In the genomic region with DNA sequence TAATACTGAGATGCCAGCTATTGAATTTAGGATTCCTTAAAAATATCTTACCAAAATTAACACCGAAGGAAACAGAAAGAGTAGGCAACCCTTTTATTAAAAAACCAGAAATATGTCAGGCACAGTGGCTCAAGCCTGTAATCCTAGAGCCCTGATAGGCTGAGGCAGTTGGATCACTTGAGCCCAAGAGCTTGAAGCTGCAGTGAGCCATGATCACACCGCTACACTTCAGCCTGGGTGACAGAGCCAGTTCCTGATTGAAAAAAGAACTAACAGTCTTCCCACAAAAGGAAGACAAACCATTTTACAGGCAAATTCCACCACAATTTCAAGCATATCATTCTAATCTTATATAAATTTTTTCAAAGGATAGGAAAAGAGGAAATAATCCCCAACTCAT, we compare ENCODE assay signal across 33 cellular contexts. TPM values are rescaled to one million over a fixed set of nuclear protein-coding genes. Genes with fewer than 3 reads are reported as not detected.
"Had no signal": no experiment of that assay in that cellular context is flagged by ENCODE, and none has a peak within 500 bp of the region (broad histone marks: within the 10 kb centered on the region; RNA-seq: fewer than 3 reads in every experiment).

No MANE protein-coding gene starts in this region.

- H3K27me3 Mint-ChIP-seq: activated CD4-positive, alpha-beta memory T cell treated with anti-CD3 and anti-CD28 coated beads for 36 hours; activated CD4-positive, alpha-beta T cell treated with anti-CD3 and anti-CD28 coated beads for 36 hours; activated CD4-positive, alpha-beta T cell treated with anti-CD3 and anti-CD28 coated beads, Interleukin-2, amount 10 ng/mL, durations not matched to agents 24 days and 14 days; activated CD8-positive, alpha-beta memory T cell treated with anti-CD3 and anti-CD28 coated beads, Interleukin-2, amount 10 ng/mL, durations not matched to agents 7 days and 5 days; activated naive CD4-positive, alpha-beta T cell treated with anti-CD3 and anti-CD28 coated beads, Interleukin-2, amount 50 U/mL, for 24 hours; activated naive CD8-positive, alpha-beta T cell treated with anti-CD3 and anti-CD28 coated beads for 36 hours; activated naive CD8-positive, alpha-beta T cell treated with anti-CD3 and anti-CD28 coated beads, Interleukin-2, amount 50 U/mL, for 24 hours; T-helper 17 cell had no signal

- H3K27me3 ChIP-seq: adrenal gland, ascending aorta, breast epithelium, cardiac muscle cell, colonic mucosa had no signal

- H3K36me3 ChIP-seq: adrenal gland, breast epithelium, cardiac muscle cell, colonic mucosa had no signal

- H3K4me3 ChIP-seq: adrenal gland, ascending aorta, breast epithelium, cardiac muscle cell, colonic mucosa had no signal

- DNase-seq: activated CD4-positive, alpha-beta memory T cell treated with anti-CD3 and anti-CD28 coated beads for 36 hours; activated CD4-positive, alpha-beta T cell treated with anti-CD3 and anti-CD28 coated beads for 36 hours; activated CD4-positive, alpha-beta T cell treated with anti-CD3 and anti-CD28 coated beads, Interleukin-2, amount 10 ng/mL, durations not matched to agents 24 days and 14 days; activated CD4-positive, CD25-positive, alpha-beta regulatory T cell; activated CD4-positive, CD25-positive, alpha-beta regulatory T cell treated with anti-CD3 and anti-CD28 coated beads, Interleukin-2, amount 50 U/mL, for 72 hours; activated CD8-positive, alpha-beta memory T cell treated with anti-CD3 and anti-CD28 coated beads, Interleukin-2, amount 10 ng/mL, durations not matched to agents 7 days and 5 days; activated CD8-positive, alpha-beta memory T cell treated with anti-CD3 and anti-CD28 coated beads, Interleukin-2, amount 50 U/mL, for 4 hours; activated CD8-positive, alpha-beta T cell treated with anti-CD3 and anti-CD28 coated beads, Interleukin-2, amount 10 ng/mL, durations not matched to agents 7 days and 5 days; activated effector memory CD4-positive, alpha-beta T cell treated with anti-CD3 and anti-CD28 coated beads, Interleukin-2, amount 50 U/mL, for 16 hours; activated naive CD4-positive, alpha-beta T cell treated with anti-CD3 and anti-CD28 coated beads for 36 hours; activated naive CD8-positive, alpha-beta T cell treated with anti-CD3 and anti-CD28 coated beads for 36 hours; activated naive CD8-positive, alpha-beta T cell treated with anti-CD3 and anti-CD28 coated beads, Interleukin-2, amount 50 U/mL, for 24 hours; activated T-cell treated with anti-CD3 and anti-CD28 coated beads, Interleukin-2, amount 50 U/mL, for 1 hour; activated T-cell treated with anti-CD3 and anti-CD28 coated beads, Interleukin-2, amount 50 U/mL, for 48 hours; adrenal gland; amygdala; central memory CD4-positive, alpha-beta T cell; cerebellar nuclear complex; colonic mucosa; effector CD8-positive, alpha-beta T cell; foreskin fibroblast; T-helper 1 cell; T-helper 17 cell; T1000 had no signal

- H3K4me3 Mint-ChIP-seq: activated CD4-positive, alpha-beta memory T cell treated with anti-CD3 and anti-CD28 coated beads for 36 hours; activated CD4-positive, alpha-beta T cell treated with anti-CD3 and anti-CD28 coated beads for 36 hours; activated CD4-positive, alpha-beta T cell treated with anti-CD3 and anti-CD28 coated beads, Interleukin-2, amount 10 ng/mL, durations not matched to agents 24 days and 14 days; activated CD8-positive, alpha-beta memory T cell treated with anti-CD3 and anti-CD28 coated beads, Interleukin-2, amount 10 ng/mL, durations not matched to agents 7 days and 5 days; activated CD8-positive, alpha-beta T cell treated with anti-CD3 and anti-CD28 coated beads, Interleukin-2, amount 10 ng/mL, durations not matched to agents 7 days and 5 days; activated naive CD4-positive, alpha-beta T cell treated with anti-CD3 and anti-CD28 coated beads for 36 hours; activated naive CD4-positive, alpha-beta T cell treated with anti-CD3 and anti-CD28 coated beads, Interleukin-2, amount 50 U/mL, for 24 hours; activated naive CD8-positive, alpha-beta T cell treated with anti-CD3 and anti-CD28 coated beads for 36 hours; activated naive CD8-positive, alpha-beta T cell treated with anti-CD3 and anti-CD28 coated beads, Interleukin-2, amount 50 U/mL, for 24 hours; activated T-helper 1 cell treated with anti-CD3 and anti-CD28 coated beads, Interleukin-12 subunit alpha, Interleukin-12 subunit beta, Interleukin-2, Interleukin-4 antibody, amounts not matched to agents 30 ng/mL and 10 ng/mL and 1 ng/mL, durations not matched to agents 14 hours and 24 hours and 36 hours; brain; T-helper 17 cell; T-helper 2 cell treated with Interferon-gamma antibody and Interleukin-4, amounts not matched to agents 5 μg/mL and 100 μg/mL, for 36 hours had no signal

- H3K9me3 Mint-ChIP-seq: activated naive CD4-positive, alpha-beta T cell treated with anti-CD3 and anti-CD28 coated beads, Interleukin-2, amount 50 U/mL, for 24 hours had no signal

- H3K4me1 Mint-ChIP-seq: activated CD8-positive, alpha-beta memory T cell treated with anti-CD3 and anti-CD28 coated beads, Interleukin-2, amount 10 ng/mL, durations not matched to agents 7 days and 5 days; activated naive CD8-positive, alpha-beta T cell treated with anti-CD3 and anti-CD28 coated beads for 36 hours; activated naive CD8-positive, alpha-beta T cell treated with anti-CD3 and anti-CD28 coated beads, Interleukin-2, amount 50 U/mL, for 24 hours; brain had no signal

- H3K27ac ChIP-seq: adrenal gland, ascending aorta, breast epithelium, cardiac muscle cell, colonic mucosa, epithelial cell of prostate had no signal

- H3K36me3 Mint-ChIP-seq: brain had no signal

- H3K27ac Mint-ChIP-seq: activated CD4-positive, alpha-beta memory T cell treated with anti-CD3 and anti-CD28 coated beads for 36 hours; activated CD4-positive, alpha-beta T cell treated with anti-CD3 and anti-CD28 coated beads for 36 hours; activated CD4-positive, alpha-beta T cell treated with anti-CD3 and anti-CD28 coated beads, Interleukin-2, amount 10 ng/mL, durations not matched to agents 24 days and 14 days; activated CD8-positive, alpha-beta memory T cell treated with anti-CD3 and anti-CD28 coated beads, Interleukin-2, amount 10 ng/mL, durations not matched to agents 7 days and 5 days; activated CD8-positive, alpha-beta T cell treated with anti-CD3 and anti-CD28 coated beads, Interleukin-2, amount 10 ng/mL, durations not matched to agents 7 days and 5 days; activated naive CD4-positive, alpha-beta T cell treated with anti-CD3 and anti-CD28 coated beads for 36 hours; activated naive CD4-positive, alpha-beta T cell treated with anti-CD3 and anti-CD28 coated beads, Interleukin-2, amount 50 U/mL, for 24 hours; activated naive CD8-positive, alpha-beta T cell treated with anti-CD3 and anti-CD28 coated beads for 36 hours; activated naive CD8-positive, alpha-beta T cell treated with anti-CD3 and anti-CD28 coated beads, Interleukin-2, amount 50 U/mL, for 24 hours; activated T-helper 1 cell treated with anti-CD3 and anti-CD28 coated beads, Interleukin-12 subunit alpha, Interleukin-12 subunit beta, Interleukin-2, Interleukin-4 antibody, amounts not matched to agents 30 ng/mL and 10 ng/mL and 1 ng/mL, durations not matched to agents 14 hours and 24 hours and 36 hours; activated T-helper 2 cell treated with anti-CD3 and anti-CD28 coated beads, Interferon-gamma antibody, Interleukin-2, Interleukin-4, amounts not matched to agents 10 μg/mL and 5 μg/mL and 100 μg/mL, durations not matched to agents 14 hours and 24 hours and 36 hours; brain; T-helper 17 cell; T-helper 2 cell treated with Interferon-gamma antibody and Interleukin-4, amounts not matched to agents 5 μg/mL and 100 μg/mL, for 36 hours had no signal

- H3K4me1 ChIP-seq: adrenal gland, ascending aorta, breast epithelium, colonic mucosa had no signal

- ATAC-seq: activated CD4-positive, alpha-beta T cell treated with anti-CD3 and anti-CD28 coated beads for 36 hours; activated CD8-positive, alpha-beta memory T cell treated with anti-CD3 and anti-CD28 coated beads, Interleukin-2, amount 10 ng/mL, durations not matched to agents 7 days and 5 days; activated CD8-positive, alpha-beta T cell treated with anti-CD3 and anti-CD28 coated beads, Interleukin-2, amount 10 ng/mL, durations not matched to agents 7 days and 5 days; activated naive CD8-positive, alpha-beta T cell treated with anti-CD3 and anti-CD28 coated beads, Interleukin-2, amount 50 U/mL, for 24 hours; T-helper 17 cell had no signal

- H3K9me3 ChIP-seq: colonic mucosa had no signal

RNA-seq across cellular contexts. Expression of gene SLFN11, which starts 43.2 kb away (rescaled TPM):
- total RNA-seq: cardiac muscle cell had no signal
